26 cellular contexts compared by ENCODE assay signal in genomic region chr13:39803851-39804250, GRCh38.
A peak's percentile ranks its signal among the peaks of the same experiment; 100 is the strongest.
DNase-seq lines count a peak whose midpoint lies in the region; ATAC-seq, FAIRE-seq and TF ChIP-seq lines count a peak whose summit lies in the region.
"Had no signal": no experiment of that assay in that cellular context is flagged by ENCODE, and none has a peak within 500 bp of the region (broad histone marks: within the 10 kb centered on the region; RNA-seq: fewer than 3 reads in every experiment).

No MANE protein-coding gene starts in this region.

- H3K14ac ChIP-seq in trophoblast cell (ENCODE audit: low read length) = peak overlapping the region; percentile 98

- H3K9ac ChIP-seq in trophoblast cell (ENCODE audit: low read length) = no peak overlapping the region
- H3K9ac ChIP-seq: GM23248, KMS-11 had no signal

- H2BK12ac ChIP-seq in trophoblast cell (ENCODE audit: low read length) = peak overlapping the region; percentile 100

- peak overlapping the region; percentile 97 for H3K18ac ChIP-seq in trophoblast cell (ENCODE audit: low read length)

- peak overlapping the region; percentile 46 for H4K12ac ChIP-seq in trophoblast cell (ENCODE audit: low read depth, low read length)

- intact Hi-C loops in activated CD4-positive, alpha-beta memory T cell treated with anti-CD3 and anti-CD28 coated beads for 36 hours (cut with micrococcal nuclease) = loop anchor here (1.0 kb wide), 1 partner anchor 28 kb away; no protein-coding TSS in a partner anchor
- intact Hi-C loops in Caco-2 (cut with micrococcal nuclease; ENCODE audit: unreplicated experiment) (loop anchor here (1.0 to 10.0 kb wide), 2 partner anchors 119 to 967 kb away; partner anchors contain the start of gene MRPS31), Right ventricle myocardium superior (cut with DNase I) (no loop called here), pancreas (cut with DNase I) (no loop called here)

- peaks cover 14% of the 10 kb centered on the region for H3K4me1 ChIP-seq in Caco-2
- H3K4me1 ChIP-seq in hepatocyte (ENCODE audit: insufficient read depth) = no peaks in the 10 kb centered on the region
- H3K4me1 ChIP-seq in trophoblast cell (ENCODE audit: control insufficient read depth in 1 of 2, insufficient read depth in 2 of 2, low read length in 2 of 2) = peaks cover 7 to 12% of the 10 kb centered on the region in 2 experiments
- no peaks in the 10 kb centered on the region for H3K4me1 ChIP-seq in pancreas

- H3K36me3 ChIP-seq in Caco-2 (ENCODE audit: control insufficient read depth, insufficient read depth, low read length) (no peaks in the 10 kb centered on the region), hepatocyte (replicated peaks; ENCODE audit: insufficient read depth, low read depth) (no peaks in the 10 kb centered on the region), trophoblast cell (ENCODE audit: control insufficient read depth in 1 of 2, insufficient read depth in 2 of 2, low read length in 2 of 2) (peaks cover 0 to 3% of the 10 kb centered on the region in 2 experiments), pancreas (no peaks in the 10 kb centered on the region)

- no peaks in the 10 kb centered on the region for H4K20me1 ChIP-seq in hepatocyte (ENCODE audit: insufficient read depth, poor library complexity, severe bottlenecking)

- no peaks in the 10 kb centered on the region for H3K79me2 ChIP-seq in hepatocyte
- H3K79me2 ChIP-seq in trophoblast cell (ENCODE audit: control insufficient read depth, insufficient read depth, low read length, poor library complexity) = peaks cover 5% of the 10 kb centered on the region

- H4K91ac ChIP-seq in trophoblast cell (ENCODE audit: low read depth, low read length) = peak overlapping the region; percentile 100

- no peak overlapping the region for H3K4me3 Mint-ChIP-seq in activated CD4-positive, alpha-beta memory T cell treated with anti-CD3 and anti-CD28 coated beads for 36 hours
- no peak overlapping the region for H3K4me3 Mint-ChIP-seq in activated CD4-positive, alpha-beta memory T cell treated with anti-CD3 and anti-CD28 coated beads, Interleukin-2, amount 10 ng/mL, durations not matched to agents 7 days and 5 days
- peak overlapping the region; percentile 21 for H3K4me3 Mint-ChIP-seq in Caco-2 (ENCODE audit: unreplicated experiment)
- H3K4me3 Mint-ChIP-seq: CD8-positive, alpha-beta T cell had no signal

- peaks cover 9% of the 10 kb centered on the region for H3K9me3 Mint-ChIP-seq in activated CD4-positive, alpha-beta memory T cell treated with anti-CD3 and anti-CD28 coated beads for 36 hours
- peaks cover 11% of the 10 kb centered on the region for H3K9me3 Mint-ChIP-seq in activated CD4-positive, alpha-beta memory T cell treated with anti-CD3 and anti-CD28 coated beads, Interleukin-2, amount 10 ng/mL, durations not matched to agents 7 days and 5 days
- peaks cover 26% of the 10 kb centered on the region for H3K9me3 Mint-ChIP-seq in Caco-2 (ENCODE audit: unreplicated experiment)

- peaks cover 2% of the 10 kb centered on the region for H3K36me3 Mint-ChIP-seq in activated CD4-positive, alpha-beta memory T cell treated with anti-CD3 and anti-CD28 coated beads for 36 hours
- peaks cover 3% of the 10 kb centered on the region for H3K36me3 Mint-ChIP-seq in activated CD4-positive, alpha-beta memory T cell treated with anti-CD3 and anti-CD28 coated beads, Interleukin-2, amount 10 ng/mL, durations not matched to agents 7 days and 5 days (ENCODE audit: low read depth)
- no peaks in the 10 kb centered on the region for H3K36me3 Mint-ChIP-seq in Caco-2 (ENCODE audit: insufficient read depth, unreplicated experiment)

- peaks cover 21% of the 10 kb centered on the region for H3K79me1 ChIP-seq in trophoblast cell (ENCODE audit: low read length)

- H2AK5ac ChIP-seq in trophoblast cell (ENCODE audit: low read length) = peak overlapping the region; percentile 99

- H3K4me3 ChIP-seq in Caco-2 (ENCODE audit: low read depth, low read length) (no peak overlapping the region), hepatocyte (no peak overlapping the region), trophoblast cell (ENCODE audit: low read depth, low read length) (no peak overlapping the region), pancreas (no peak overlapping the region)
- H3K4me3 ChIP-seq: GM23248 had no signal

- WGBS in hepatocyte (ENCODE audit: low lambda C conversion rate, missing lambda C conversion rate) = 97% methylated on average over 1 of the region's 1 CpG
- no CpG with 5 or more reads among the region's 1 CpG for WGBS in trophoblast cell (ENCODE audit: extremely low coverage, insufficient coverage, insufficient read length)
- 91 to 100% methylated on average over 1 of the region's 1 CpG for WGBS in pancreas, 2 donors

- H3K27me3 Mint-ChIP-seq in activated CD4-positive, alpha-beta memory T cell treated with anti-CD3 and anti-CD28 coated beads for 36 hours = no peaks in the 10 kb centered on the region
- peaks cover 2% of the 10 kb centered on the region for H3K27me3 Mint-ChIP-seq in activated CD4-positive, alpha-beta memory T cell treated with anti-CD3 and anti-CD28 coated beads, Interleukin-2, amount 10 ng/mL, durations not matched to agents 7 days and 5 days
- H3K27me3 Mint-ChIP-seq in Caco-2 (ENCODE audit: insufficient read depth, unreplicated experiment) = no peaks in the 10 kb centered on the region

- H3K27me3 ChIP-seq in Caco-2 (replicated peaks; ENCODE audit: control insufficient read depth, insufficient read depth, low read length) = no peaks in the 10 kb centered on the region
- no peaks in the 10 kb centered on the region for H3K27me3 ChIP-seq in hepatocyte
- H3K27me3 ChIP-seq in trophoblast cell (ENCODE audit: insufficient read depth, low read length) = no peaks in the 10 kb centered on the region
- no peaks in the 10 kb centered on the region for H3K27me3 ChIP-seq in pancreas

- DNase-seq in activated CD4-positive, alpha-beta memory T cell treated with anti-CD3 and anti-CD28 coated beads for 36 hours = no peak
- DNase-seq in activated CD4-positive, alpha-beta memory T cell treated with anti-CD3 and anti-CD28 coated beads, Interleukin-2, amount 10 ng/mL, durations not matched to agents 7 days and 5 days = no peak
- DNase-seq in Caco-2 (no peak), hepatocyte (ENCODE audit: low spot score) (no peak), trophoblast cell (no peak), Right ventricle myocardium superior (no peak), NCI-H2029 treated with DMSO at 0.1 percent for 48 hours (lab: John Stamatoyannopoulos, UW) (no peak), pancreas (no peak)
- DNase-seq: 8988T; AML-193; C1 segment of cervical spinal cord; Calu3; CD8-positive, alpha-beta T cell; DMS153; GM23248; HCEC 1CT; NCI-H1092 treated with DMSO at 0.1 percent for 48 hours; NCI-H1436 treated with DMSO at 0.1 percent for 48 hours; NCI-H1930; NCI-H2227 treated with DMSO at 0.1 percent for 48 hours; NCI-H510A treated with DMSO at 0.1 percent for 48 hours; NCI-H748 treated with DMSO at 0.1 percent for 48 hours; NK-92 treated with Interleukin-12 subunit alpha and Interleukin-12 subunit beta, amount 100 ng/mL, for 24 hours had no signal

- H4K8ac ChIP-seq in trophoblast cell (ENCODE audit: low read depth, low read length) = peak overlapping the region; percentile 96

- H2BK5ac ChIP-seq in trophoblast cell (ENCODE audit: low read depth, low read length, poor library complexity) = peak overlapping the region; percentile 100

- CTCF ChIA-PET in activated CD4-positive, alpha-beta memory T cell treated with anti-CD3 and anti-CD28 coated beads for 36 hours (lab: Charles Lee) = no interaction called here
- CTCF ChIA-PET in activated CD4-positive, alpha-beta memory T cell treated with anti-CD3 and anti-CD28 coated beads, Interleukin-2, amount 10 ng/mL, durations not matched to agents 7 days and 5 days (lab: Charles Lee) = no interaction called here
- CTCF ChIA-PET in Caco-2 (lab: Charles Lee) = no interaction called here

- no TSS peak for BruUV-seq in Caco-2 (replicated peaks; lab: Mats Ljungman, UMichigan)

- TF ChIP-seq CTCF in Caco-2 (IDR thresholded peaks at IDR 0.05; ENCODE audit: insufficient read depth in 1 of 2, low read depth in 1 of 2, low read length in 1 of 2, severe bottlenecking in 1 of 2, unreplicated experiment in 1 of 2) = no peak
- no peak for TF ChIP-seq CTCF in hepatocyte (IDR thresholded peaks at IDR 0.05; ENCODE audit: poor library complexity)
- no peak for TF ChIP-seq CTCF in pancreas (IDR thresholded peaks at IDR 0.05)

- H3K27ac Mint-ChIP-seq in activated CD4-positive, alpha-beta memory T cell treated with anti-CD3 and anti-CD28 coated beads for 36 hours = peak overlapping the region; percentile 23
- H3K27ac Mint-ChIP-seq in activated CD4-positive, alpha-beta memory T cell treated with anti-CD3 and anti-CD28 coated beads, Interleukin-2, amount 10 ng/mL, durations not matched to agents 7 days and 5 days = no peak overlapping the region
- peak overlapping the region; percentile 74 for H3K27ac Mint-ChIP-seq in Caco-2 (ENCODE audit: unreplicated experiment)
- H3K27ac Mint-ChIP-seq: CD8-positive, alpha-beta T cell had no signal

- H2AFZ ChIP-seq in hepatocyte (no peak overlapping the region), trophoblast cell (ENCODE audit: insufficient read depth, low read length, poor library complexity) (no peak overlapping the region)
- H2AFZ ChIP-seq: GM23248 had no signal

- no peak for FAIRE-seq in pancreas (lab: Jason Lieb, UNC)
- FAIRE-seq: GM12892 had no signal

- H3K9me2 ChIP-seq in hepatocyte (replicated peaks; ENCODE audit: insufficient read depth) = no peaks in the 10 kb centered on the region

- H3K27ac ChIP-seq in hepatocyte (peak overlapping the region; percentile 53), trophoblast cell (ENCODE audit: low read depth, low read length) (peak overlapping the region; percentile 98), pancreas (no peak overlapping the region)
- H3K27ac ChIP-seq: GM23248, KMS-11 had no signal

- no peak for ATAC-seq in Right ventricle myocardium superior (ENCODE audit: poor library complexity)
- no peak for ATAC-seq in pancreas
- ATAC-seq: CD8-positive, alpha-beta T cell; Panc1 had no signal

- H3K23ac ChIP-seq in trophoblast cell (ENCODE audit: low read length) = no peak overlapping the region

- peak overlapping the region; percentile 99 for H3K4ac ChIP-seq in trophoblast cell (ENCODE audit: low read depth, low read length)

- H3K4me1 Mint-ChIP-seq in activated CD4-positive, alpha-beta memory T cell treated with anti-CD3 and anti-CD28 coated beads for 36 hours (ENCODE audit: low read depth) = peaks cover 13% of the 10 kb centered on the region
- H3K4me1 Mint-ChIP-seq in activated CD4-positive, alpha-beta memory T cell treated with anti-CD3 and anti-CD28 coated beads, Interleukin-2, amount 10 ng/mL, durations not matched to agents 7 days and 5 days = peaks cover 12% of the 10 kb centered on the region
- H3K4me1 Mint-ChIP-seq in Caco-2 (ENCODE audit: low read depth, unreplicated experiment) = peaks cover 29% of the 10 kb centered on the region

- POLR2A ChIA-PET in activated CD4-positive, alpha-beta memory T cell treated with anti-CD3 and anti-CD28 coated beads for 36 hours (lab: Charles Lee) = interaction anchor here (1.0 kb wide), 1 partner anchor 27 kb away, joined by 3 read pairs; no protein-coding TSS in a partner anchor
- POLR2A ChIA-PET in activated CD4-positive, alpha-beta memory T cell treated with anti-CD3 and anti-CD28 coated beads, Interleukin-2, amount 10 ng/mL, durations not matched to agents 7 days and 5 days (lab: Charles Lee) = no interaction called here
- POLR2A ChIA-PET in Caco-2 (lab: Charles Lee) = no interaction called here

- H3K9me3 ChIP-seq in Caco-2 = peaks cover 5% of the 10 kb centered on the region
- no peaks in the 10 kb centered on the region for H3K9me3 ChIP-seq in hepatocyte (ENCODE audit: low read depth)
- peaks cover 1% of the 10 kb centered on the region for H3K9me3 ChIP-seq in trophoblast cell (ENCODE audit: insufficient read depth, low read depth, low read length)
- no peaks in the 10 kb centered on the region for H3K9me3 ChIP-seq in pancreas

- no peak overlapping the region for H3K4me2 ChIP-seq in hepatocyte
- H3K4me2 ChIP-seq in trophoblast cell (ENCODE audit: low read length) = no peak overlapping the region
- H3K4me2 ChIP-seq: KMS-11 had no signal

- peak overlapping the region; percentile 100 for H2BK120ac ChIP-seq in trophoblast cell (ENCODE audit: insufficient read depth, low read length, poor library complexity)

Comparison
In these comparisons a context has a peak if more than half of its experiments do, and no peak if none do; other contexts are left out.
1. H3K27ac ChIP-seq: peak in hepatocyte (single experiment) and trophoblast cell (single experiment); none in pancreas (0 of 4).
2. intact Hi-C loops: an anchor here in activated CD4-positive, alpha-beta memory T cell treated with anti-CD3 and anti-CD28 coated beads for 36 hours (1.0 kb wide) and Caco-2 (1.0 to 10.0 kb wide); none called in Right ventricle myocardium superior and pancreas.